36 cellular contexts compared by ENCODE assay signal in the genomic region with DNA sequence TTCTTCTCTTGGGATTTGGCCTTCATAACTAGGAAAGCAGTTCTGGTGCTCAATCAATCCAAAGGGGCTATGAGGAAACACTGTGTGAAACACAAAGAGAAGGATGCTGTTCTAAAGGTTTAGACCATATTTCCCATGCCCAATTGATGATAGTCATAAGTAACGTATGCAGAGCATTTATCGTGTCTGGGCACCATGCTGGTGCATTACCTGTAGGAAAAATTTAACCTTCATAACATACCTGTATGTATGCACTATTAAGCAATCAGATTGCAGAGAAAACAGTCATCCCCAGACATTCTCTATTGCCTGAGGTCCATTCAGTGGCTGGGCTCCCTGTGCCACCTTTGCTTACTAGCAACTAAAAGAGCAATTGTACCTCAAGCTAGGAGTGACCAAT.
"Had no signal": no experiment of that assay in that cellular context is flagged by ENCODE, and none has a peak within 500 bp of the region (broad histone marks: within the 10 kb centered on the region; RNA-seq: fewer than 3 reads in every experiment).

No MANE protein-coding gene starts in this region.

- H3K27ac ChIP-seq: adrenal gland, body of pancreas, brain microvascular endothelial cell, breast epithelium, cardiac muscle cell, VCaP had no signal

- H3K4me1 ChIP-seq: body of pancreas had no signal

- H3K27me3 ChIP-seq: adrenal gland, body of pancreas, brain microvascular endothelial cell, breast epithelium, cardiac muscle cell had no signal

- H3K4me3 ChIP-seq: adrenal gland, body of pancreas, breast epithelium, cardiac muscle cell had no signal

- DNase-seq: activated B cell treated with CpG ODN at 0.5 μM for 24 hours; activated CD4-positive, alpha-beta memory T cell treated with anti-CD3 and anti-CD28 coated beads for 36 hours; activated CD4-positive, alpha-beta T cell treated with anti-CD3 and anti-CD28 coated beads for 4 hours; activated CD4-positive, alpha-beta T cell treated with anti-CD3 and anti-CD28 coated beads, Interleukin-2, amount 10 ng/mL, durations not matched to agents 24 days and 14 days; activated CD4-positive, alpha-beta T cell treated with anti-CD3 and anti-CD28 coated beads, Interleukin-2, amount 50 U/mL, for 1 hour; activated CD4-positive, alpha-beta T cell treated with anti-CD3 and anti-CD28 coated beads, Interleukin-2, amount 50 U/mL, for 4 hours; activated CD4-positive, CD25-positive, alpha-beta regulatory T cell treated with anti-CD3 and anti-CD28 coated beads, Interleukin-2, amount 50 U/mL, for 72 hours; activated CD8-positive, alpha-beta memory T cell treated with anti-CD3 and anti-CD28 coated beads, Interleukin-2, amount 50 U/mL, for 4 hours; activated CD8-positive, alpha-beta T cell treated with anti-CD3 and anti-CD28 coated beads for 36 hours; activated effector memory CD4-positive, alpha-beta T cell treated with anti-CD3 and anti-CD28 coated beads, Interleukin-2, amount 50 U/mL, for 16 hours; activated gamma-delta T cell treated with Interleukin-2 at 50 U/mL for 16 hours; activated naive CD4-positive, alpha-beta T cell; activated naive CD4-positive, alpha-beta T cell treated with anti-CD3 and anti-CD28 coated beads for 36 hours; activated naive CD4-positive, alpha-beta T cell treated with anti-CD3 and anti-CD28 coated beads, Interleukin-2, amount 50 U/mL, for 16 hours; activated naive CD8-positive, alpha-beta T cell treated with anti-CD3 and anti-CD28 coated beads for 36 hours; activated T-cell treated with anti-CD3 and anti-CD28 coated beads for 4 hours; activated T-cell treated with anti-CD3 and anti-CD28 coated beads, Interleukin-2, amount 50 U/mL, for 1 hour; activated T-cell treated with anti-CD3 and anti-CD28 coated beads, Interleukin-2, amount 50 U/mL, for 4 hours; activated T-cell treated with anti-CD3 and anti-CD28 coated beads, Interleukin-2, amount 50 U/mL, for 72 hours; adrenal gland; amniotic stem cell; aorta; body of pancreas; brain microvascular endothelial cell; caudate nucleus; cerebellar nuclear complex; T-helper 1 cell; T-helper 2 cell; T-helper 9 cell had no signal

- H3K9me3 ChIP-seq: adrenal gland, body of pancreas, breast epithelium had no signal

- FAIRE-seq: astrocyte, TTC549 had no signal

- ATAC-seq: activated CD8-positive, alpha-beta T cell treated with anti-CD3 and anti-CD28 coated beads for 36 hours; activated naive CD4-positive, alpha-beta T cell treated with anti-CD3 and anti-CD28 coated beads, Interleukin-2, amount 50 U/mL, for 72 hours; activated T-cell treated with anti-CD3 and anti-CD28 coated beads, Interleukin-2, amount 50 U/mL, for 4 hours; activated T-cell treated with anti-CD3 and anti-CD28 coated beads, Interleukin-2, amount 50 U/mL, for 72 hours; activated T-helper 17 cell treated with anti-CD3 and anti-CD28 coated beads, Interleukin-2, amount 50 U/mL, for 72 hours; body of pancreas had no signal

- H3K36me3 ChIP-seq: adrenal gland, brain microvascular endothelial cell, breast epithelium, cardiac muscle cell had no signal
